In the genomic region with DNA sequence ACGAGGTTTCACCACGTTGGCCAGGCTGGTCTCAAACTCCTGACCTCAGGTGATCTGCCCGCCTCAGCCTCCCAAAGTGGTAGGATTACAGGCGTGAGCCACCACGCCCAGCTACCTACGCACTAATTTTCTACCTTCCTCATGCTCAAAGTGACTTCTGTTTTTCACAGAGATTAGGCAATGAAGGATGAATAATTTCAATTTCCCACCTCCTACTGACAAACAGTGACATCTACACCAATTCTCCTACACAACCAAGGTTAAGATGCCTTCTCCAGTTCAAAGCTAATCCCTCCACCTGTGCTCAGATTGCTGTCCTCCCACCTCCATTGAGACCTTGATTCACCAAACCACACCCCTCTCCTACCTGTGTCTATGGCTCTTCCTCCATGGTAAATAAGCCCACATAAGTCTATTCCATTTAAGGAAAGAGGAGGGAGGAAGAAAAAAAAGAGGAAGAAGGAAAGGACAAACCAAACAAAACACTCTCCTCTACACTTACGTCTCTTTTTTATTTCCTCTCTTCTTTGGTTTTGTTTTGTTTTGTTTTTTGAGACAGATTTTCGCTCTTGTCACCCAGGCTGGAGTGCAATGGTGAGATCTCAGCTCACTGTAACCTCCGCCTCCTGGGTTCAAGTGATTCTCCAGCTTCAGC, we compare ENCODE assay signal across 17 cellular contexts. TPM values are rescaled to one million over a fixed set of nuclear protein-coding genes. Genes with fewer than 3 reads are reported as not detected.
DNase-seq lines count a peak whose midpoint lies in the region; ATAC-seq, FAIRE-seq and TF ChIP-seq lines count a peak whose summit lies in the region.
"Had no signal": no experiment of that assay in that cellular context is flagged by ENCODE, and none has a peak within 500 bp of the region (broad histone marks: within the 10 kb centered on the region; RNA-seq: fewer than 3 reads in every experiment).

No MANE protein-coding gene starts in this region.

- H3K4me3 Mint-ChIP-seq in endothelial cell (ENCODE audit: unreplicated experiment) = no peak overlapping the region
- H3K4me3 Mint-ChIP-seq: endodermal cell had no signal

- H2BK5ac ChIP-seq in trophoblast cell (ENCODE audit: low read depth, low read length, poor library complexity) = no peak overlapping the region

- TF ChIP-seq POLR2A in right lobe of liver (IDR thresholded peaks at IDR 0.05) (no peak), HepG2 (IDR thresholded peaks at IDR 0.05; ENCODE audit: insufficient read depth in 1 of 2, low read depth in 2 of 2, low read length in 2 of 2) (no peak)

- FAIRE-seq in HepG2 (lab: Jason Lieb, UNC) = no peak
- FAIRE-seq: GM18507 had no signal

- H3K9me3 Mint-ChIP-seq in endothelial cell (ENCODE audit: unreplicated experiment) = no peaks in the 10 kb centered on the region
- H3K9me3 Mint-ChIP-seq: endodermal cell had no signal

- CTCF ChIA-PET in HepG2 (lab: Yijun Ruan, JAX; ENCODE audit: low intra/inter-chr PET ratio, low total read pairs) = no interaction called here

- H3K79me1 ChIP-seq in trophoblast cell (ENCODE audit: low read length) = no peaks in the 10 kb centered on the region

- H2AK5ac ChIP-seq in trophoblast cell (ENCODE audit: low read length) = no peak overlapping the region

- H3K36me3 ChIP-seq in right lobe of liver (no peaks in the 10 kb centered on the region), HepG2 (replicated peaks in 1 of 2; ENCODE audit: control insufficient read depth in 1 of 2, insufficient read depth in 2 of 2, low read length in 2 of 2) (no peaks in the 10 kb centered on the region), trophoblast cell (ENCODE audit: control insufficient read depth in 1 of 2, insufficient read depth in 2 of 2, low read length in 2 of 2) (no peaks in the 10 kb centered on the region)

- H2BK12ac ChIP-seq in trophoblast cell (ENCODE audit: low read length) = no peak overlapping the region

- H2AFZ ChIP-seq in HepG2 (ENCODE audit: low read length) (no peak overlapping the region), trophoblast cell (ENCODE audit: insufficient read depth, low read length, poor library complexity) (no peak overlapping the region)

- H4K20me1 ChIP-seq in HepG2 (ENCODE audit: insufficient read depth, low read length) = no peaks in the 10 kb centered on the region

- H3K27me3 ChIP-seq in right lobe of liver (no peaks in the 10 kb centered on the region), HepG2 (ENCODE audit: control insufficient read depth in 1 of 2, insufficient read depth in 2 of 2, low read length in 2 of 2) (no peaks in the 10 kb centered on the region; a peak in 1 of 5 replicates), trophoblast cell (ENCODE audit: insufficient read depth, low read length) (no peaks in the 10 kb centered on the region)

- DNase-seq in right lobe of liver = no peak
- no peak for DNase-seq in HepG2 (ENCODE audit: low spot score)
- DNase-seq in NOMO-1 treated with DMSO at 0.1 percent for 48 hours (lab: John Stamatoyannopoulos, UW; ENCODE audit: unreplicated experiment) = peak; percentile 78
- no peak for DNase-seq in endothelial cell (ENCODE audit: low spot score)
- no peak for DNase-seq in trophoblast cell
- DNase-seq: activated CD4-positive, alpha-beta T cell treated with anti-CD3 and anti-CD28 coated beads for 1 hour; activated CD8-positive, alpha-beta memory T cell treated with anti-CD3 and anti-CD28 coated beads, Interleukin-2, amount 50 U/mL, for 4 hours; activated naive CD4-positive, alpha-beta T cell; endodermal cell; NCI-H1417; T1000 had no signal

- POLR2A ChIA-PET in HepG2 (lab: Yijun Ruan, JAX) = interaction anchor here (0.6 to 2.4 kb wide), 3 partner anchors 16 to 82 kb away, joined by 3 to 7 read pairs (median 3); a partner anchor contains a TSS

- TF ChIP-seq RAD21 in HepG2 (CRISPR knock-in tag; IDR thresholded peaks at IDR 0.05) = no peak

- no peak for TF ChIP-seq EP300 in HepG2 (IDR thresholded peaks at IDR 0.05; ENCODE audit: low read depth in 2 of 2, low read length in 2 of 2)
- no peak for TF ChIP-seq EP300 in HepG2 (CRISPR knock-in tag; IDR thresholded peaks at IDR 0.05; ENCODE audit: borderline replicate concordance)

- peaks cover 6% of the 10 kb centered on the region for H3K4me1 Mint-ChIP-seq in endothelial cell (ENCODE audit: unreplicated experiment)

- no peak overlapping the region for H4K8ac ChIP-seq in trophoblast cell (ENCODE audit: low read depth, low read length)

- no peak overlapping the region for H4K12ac ChIP-seq in trophoblast cell (ENCODE audit: low read depth, low read length)

- H3K79me2 ChIP-seq in HepG2 (ENCODE audit: insufficient read depth, low read length) (peaks cover 6% of the 10 kb centered on the region), trophoblast cell (ENCODE audit: control insufficient read depth, insufficient read depth, low read length, poor library complexity) (no peaks in the 10 kb centered on the region)

- H3K27me3 Mint-ChIP-seq in endothelial cell (ENCODE audit: unreplicated experiment) = peaks cover 2% of the 10 kb centered on the region

- TF ChIP-seq CTCF in right lobe of liver (IDR thresholded peaks at IDR 0.05) = no peak
- no peak for TF ChIP-seq CTCF in HepG2 (CRISPR knock-in tag; IDR thresholded peaks at IDR 0.05)
- TF ChIP-seq CTCF in endothelial cell (IDR thresholded peaks at IDR 0.05; ENCODE audit: unreplicated experiment) = no peak

- ATAC-seq in right lobe of liver (no peak), HepG2 (no peak), HG02981 (IDR thresholded peaks at IDR 0.05; ENCODE audit: unreplicated experiment) (no peak), HG02798 (IDR thresholded peaks at IDR 0.05; ENCODE audit: poor library complexity, unreplicated experiment) (no peak)

- BruUV-seq in HepG2 (replicated peaks; lab: Mats Ljungman, UMichigan) = no TSS peak

- H3K9ac ChIP-seq in HepG2 (ENCODE audit: insufficient read depth, low read depth, low read length) = no peak overlapping the region
- no peak overlapping the region for H3K9ac ChIP-seq in trophoblast cell (ENCODE audit: low read length)

- in situ Hi-C loops in HepG2 (cut with HindIII; ENCODE audit: extremely low pct_ligation_motif_present, low pct_unique_long_range_greater_than_20kb) = no loop called here

- WGBS in right lobe of liver (ENCODE audit: insufficient coverage, low coverage, low lambda C conversion rate, missing lambda C conversion rate) = 80% methylated on average over 9 of the region's 9 CpGs
- WGBS in HepG2 (ENCODE audit: low lambda C conversion rate) = 91% methylated on average over 9 of the region's 9 CpGs
- WGBS in trophoblast cell (ENCODE audit: extremely low coverage, insufficient coverage, insufficient read length) = no CpG with 5 or more reads among the region's 9 CpGs

- no peak overlapping the region for H2BK120ac ChIP-seq in trophoblast cell (ENCODE audit: insufficient read depth, low read length, poor library complexity)

- no peak overlapping the region for H3K4me3 ChIP-seq in right lobe of liver
- H3K4me3 ChIP-seq in HepG2 (replicated peaks in 1 of 3; ENCODE audit: insufficient read depth in 1 of 3, low read depth in 2 of 3, low read length in 3 of 3) = no peak overlapping the region
- no peak overlapping the region for H3K4me3 ChIP-seq in trophoblast cell (ENCODE audit: low read depth, low read length)

- no peak overlapping the region for H3K14ac ChIP-seq in trophoblast cell (ENCODE audit: low read length)

- H3K23ac ChIP-seq in trophoblast cell (ENCODE audit: low read length) = no peak overlapping the region

- H3K27ac ChIP-seq in right lobe of liver (peak overlapping the region in 2 of 3 donors; percentile 33 to 47), HepG2 (ENCODE audit: extremely low read length, insufficient read depth, low read length) (no peak overlapping the region), trophoblast cell (ENCODE audit: low read depth, low read length) (no peak overlapping the region)

- no peak overlapping the region for H3K18ac ChIP-seq in trophoblast cell (ENCODE audit: low read length)

- peak overlapping the region; percentile 50 for H3K27ac Mint-ChIP-seq in endothelial cell (ENCODE audit: unreplicated experiment)
- H3K27ac Mint-ChIP-seq: endodermal cell had no signal

- no peaks in the 10 kb centered on the region for H3K36me3 Mint-ChIP-seq in endothelial cell (ENCODE audit: low read depth, unreplicated experiment)

- H3K4me1 ChIP-seq in right lobe of liver (peaks cover 0 to 32% (median 13%) of the 10 kb centered on the region in 4 donors), HepG2 (ENCODE audit: insufficient read depth, low read length) (peaks cover 57% of the 10 kb centered on the region), trophoblast cell (ENCODE audit: control insufficient read depth in 1 of 2, insufficient read depth in 2 of 2, low read length in 2 of 2) (peaks cover 0 to 2% of the 10 kb centered on the region in 2 experiments)

- intact Hi-C loops in right lobe of liver (cut with DNase I) = no loop called here
- intact Hi-C loops in HepG2 (cut with micrococcal nuclease; ENCODE audit: unreplicated experiment) = no loop called here

- no peak overlapping the region for H4K91ac ChIP-seq in trophoblast cell (ENCODE audit: low read depth, low read length)

- no peak overlapping the region for H3K4me2 ChIP-seq in HepG2 (ENCODE audit: low read depth, low read length)
- no peak overlapping the region for H3K4me2 ChIP-seq in trophoblast cell (ENCODE audit: low read length)

- no peak overlapping the region for H3K4ac ChIP-seq in trophoblast cell (ENCODE audit: low read depth, low read length)

- no peaks in the 10 kb centered on the region for H3K9me3 ChIP-seq in right lobe of liver
- no peaks in the 10 kb centered on the region for H3K9me3 ChIP-seq in HepG2 (ENCODE audit: low read length)
- H3K9me3 ChIP-seq in trophoblast cell (ENCODE audit: insufficient read depth, low read depth, low read length) = peaks cover 4% of the 10 kb centered on the region

RNA-seq across cellular contexts. Expression of a gene that starts 5.5 kb away (rescaled TPM):
- total RNA-seq in right lobe of liver = 10 to 100 TPM in 5 of 6 experiments, 1 to 10 TPM in 1; 10.0 to 21.1 (median 16.2) TPM
- 20.2 and 25.1 TPM in 2 replicates for total RNA-seq in HepG2 (2016; rRNA removed; fragmentation: Illumina TruSeq; extraction: Trizol)
- total RNA-seq in HepG2 (2016; cell fraction: cytosol; rRNA removed; fragmentation: Illumina TruSeq; extraction: Trizol; ENCODE audit: low read depth) = 3.6 and 4.5 TPM in 2 replicates
- total RNA-seq in HepG2 (2016; cell fraction: insoluble cytoplasmic fraction; rRNA removed; fragmentation: Illumina TruSeq; extraction: Trizol) = 20.3 and 31.3 TPM in 2 replicates
- total RNA-seq in HepG2 (2016; cell fraction: membrane; rRNA removed; fragmentation: Illumina TruSeq; extraction: Trizol) = 6.8 and 9.9 TPM in 2 replicates
- 7.9 and 8.0 TPM in 2 replicates for total RNA-seq in HepG2 (2016; cell fraction: nucleus; rRNA removed; fragmentation: Illumina TruSeq; extraction: Trizol)
- 36.2 and 39.0 TPM in 2 replicates for polyA plus RNA-seq in HepG2 (2011; rRNA removed)
- 34.0 and 41.9 TPM in 2 replicates for polyA plus RNA-seq in HepG2 (2011; cell fraction: cytosol; rRNA removed)
- 23.2 and 26.5 TPM in 2 replicates for polyA plus RNA-seq in HepG2 (2011; cell fraction: nucleus; rRNA removed)
- polyA plus RNA-seq in HepG2 (2012) = 23.6 and 23.7 TPM in 2 replicates
- 4.5 and 4.8 TPM in 2 replicates for polyA plus RNA-seq in HepG2 (2016; cell fraction: cytosol; fragmentation: Illumina TruSeq; extraction: Trizol; ENCODE audit: low read depth)
- polyA plus RNA-seq in HepG2 (2016; cell fraction: insoluble cytoplasmic fraction; fragmentation: Illumina TruSeq; extraction: Trizol; ENCODE audit: low read depth) = 34.8 and 37.3 TPM in 2 replicates
- polyA plus RNA-seq in HepG2 (2016; cell fraction: membrane; fragmentation: Illumina TruSeq; extraction: Trizol; ENCODE audit: low read depth) = 7.4 and 8.2 TPM in 2 replicates
- 23.5 and 24.2 TPM in 2 replicates for polyA plus RNA-seq in HepG2 (2016; cell fraction: nucleus; fragmentation: Illumina TruSeq; extraction: Trizol; ENCODE audit: insufficient read depth, low read depth)
- 12.0 and 42.0 TPM in 2 replicates for polyA minus RNA-seq in HepG2 (2011; rRNA and poly(A)+ RNA removed; ENCODE audit: low replicate concordance)
- polyA minus RNA-seq in HepG2 (2011; cell fraction: cytosol; rRNA and poly(A)+ RNA removed) = 9.0 and 13.7 TPM in 2 replicates
- 8.0 and 9.3 TPM in 2 replicates for polyA minus RNA-seq in HepG2 (2011; cell fraction: nucleus; rRNA and poly(A)+ RNA removed)
- total RNA-seq in endothelial cell (ENCODE audit: unreplicated experiment) = 10.5 TPM
- polyA plus RNA-seq in trophoblast cell (2013) = 20.5 and 21.8 TPM in 2 replicates

RNA-seq across cellular contexts. Expression of a gene that starts 13.9 kb away (rescaled TPM):
- total RNA-seq in right lobe of liver = 1 to 10 TPM in 5 of 6 experiments, under 1 TPM in 1; 0.70 to 6.5 (median 1.9) TPM
- total RNA-seq in HepG2 (2016; rRNA removed; fragmentation: Illumina TruSeq; extraction: Trizol) = 0.15 and 0.24 TPM in 2 replicates
- total RNA-seq in HepG2 (2016; cell fraction: cytosol; rRNA removed; fragmentation: Illumina TruSeq; extraction: Trizol; ENCODE audit: low read depth) = not detected in 2 replicates
- total RNA-seq in HepG2 (2016; cell fraction: insoluble cytoplasmic fraction; rRNA removed; fragmentation: Illumina TruSeq; extraction: Trizol) = 0.16 and 0.39 TPM in 2 replicates
- total RNA-seq in HepG2 (2016; cell fraction: membrane; rRNA removed; fragmentation: Illumina TruSeq; extraction: Trizol) = 0.10 and 0.12 TPM in 2 replicates
- total RNA-seq in HepG2 (2016; cell fraction: nucleus; rRNA removed; fragmentation: Illumina TruSeq; extraction: Trizol) = 0.38 and 0.43 TPM in 2 replicates
- 2.7 and 3.6 TPM in 2 replicates for polyA plus RNA-seq in HepG2 (2011; rRNA removed)
- 1.5 and 1.7 TPM in 2 replicates for polyA plus RNA-seq in HepG2 (2011; cell fraction: cytosol; rRNA removed)
- polyA plus RNA-seq in HepG2 (2011; cell fraction: nucleus; rRNA removed) = 14.3 and 15.2 TPM in 2 replicates
- 2.0 and 2.7 TPM in 2 replicates for polyA plus RNA-seq in HepG2 (2012)
- polyA plus RNA-seq in HepG2 (2016; cell fraction: cytosol; fragmentation: Illumina TruSeq; extraction: Trizol; ENCODE audit: low read depth) = 0.16 and 0.17 TPM in 2 replicates
- polyA plus RNA-seq in HepG2 (2016; cell fraction: insoluble cytoplasmic fraction; fragmentation: Illumina TruSeq; extraction: Trizol; ENCODE audit: low read depth) = 0.28 and 0.33 TPM in 2 replicates
- polyA plus RNA-seq in HepG2 (2016; cell fraction: membrane; fragmentation: Illumina TruSeq; extraction: Trizol; ENCODE audit: low read depth) = 0.27 and 0.44 TPM in 2 replicates
- 0.75 and 1.6 TPM in 2 replicates for polyA plus RNA-seq in HepG2 (2016; cell fraction: nucleus; fragmentation: Illumina TruSeq; extraction: Trizol; ENCODE audit: insufficient read depth, low read depth)
- 0.07 and 2.5 TPM in 2 replicates for polyA minus RNA-seq in HepG2 (2011; rRNA and poly(A)+ RNA removed; ENCODE audit: low replicate concordance)
- polyA minus RNA-seq in HepG2 (2011; cell fraction: cytosol; rRNA and poly(A)+ RNA removed) = 0.53 and 0.79 TPM in 2 replicates
- polyA minus RNA-seq in HepG2 (2011; cell fraction: nucleus; rRNA and poly(A)+ RNA removed) = 1.5 and 2.7 TPM in 2 replicates
- total RNA-seq in endothelial cell (ENCODE audit: unreplicated experiment) = not detected
- polyA plus RNA-seq in trophoblast cell (2013) = 0.01 and 0.03 TPM in 2 replicates
- total RNA-seq: Daoy, endodermal cell, HT1080, SK-MEL-5 had no signal

RNA-seq across cellular contexts. Expression of a gene that starts 14.0 kb away (rescaled TPM):
- total RNA-seq in right lobe of liver (10 to 100 TPM; 13.3 to 69.6 (median 31.3) TPM), HepG2 (2016; rRNA removed; fragmentation: Illumina TruSeq; extraction: Trizol) (5.4 and 9.4 TPM in 2 replicates), endothelial cell (ENCODE audit: unreplicated experiment) (0.13 TPM)
- total RNA-seq in HepG2 (2016; cell fraction: cytosol; rRNA removed; fragmentation: Illumina TruSeq; extraction: Trizol; ENCODE audit: low read depth) = 5.4 and 8.2 TPM in 2 replicates
- total RNA-seq in HepG2 (2016; cell fraction: insoluble cytoplasmic fraction; rRNA removed; fragmentation: Illumina TruSeq; extraction: Trizol) = 5.6 and 11.1 TPM in 2 replicates
- total RNA-seq in HepG2 (2016; cell fraction: membrane; rRNA removed; fragmentation: Illumina TruSeq; extraction: Trizol) = 12.1 and 12.5 TPM in 2 replicates
- total RNA-seq in HepG2 (2016; cell fraction: nucleus; rRNA removed; fragmentation: Illumina TruSeq; extraction: Trizol) = 7.9 and 8.2 TPM in 2 replicates
- 101 and 142 TPM in 2 replicates for polyA plus RNA-seq in HepG2 (2011; rRNA removed)
- 89.5 and 125 TPM in 2 replicates for polyA plus RNA-seq in HepG2 (2011; cell fraction: cytosol; rRNA removed)
- polyA plus RNA-seq in HepG2 (2011; cell fraction: nucleus; rRNA removed) = 24.7 and 41.2 TPM in 2 replicates
- 81.6 and 102 TPM in 2 replicates for polyA plus RNA-seq in HepG2 (2012)
- 18.9 and 20.3 TPM in 2 replicates for polyA plus RNA-seq in HepG2 (2016; cell fraction: cytosol; fragmentation: Illumina TruSeq; extraction: Trizol; ENCODE audit: low read depth)
- 20.4 and 22.7 TPM in 2 replicates for polyA plus RNA-seq in HepG2 (2016; cell fraction: insoluble cytoplasmic fraction; fragmentation: Illumina TruSeq; extraction: Trizol; ENCODE audit: low read depth)
- 28.0 and 31.1 TPM in 2 replicates for polyA plus RNA-seq in HepG2 (2016; cell fraction: membrane; fragmentation: Illumina TruSeq; extraction: Trizol; ENCODE audit: low read depth)
- polyA plus RNA-seq in HepG2 (2016; cell fraction: nucleus; fragmentation: Illumina TruSeq; extraction: Trizol; ENCODE audit: insufficient read depth, low read depth) = 27.8 and 36.4 TPM in 2 replicates
- 7.1 and 65.0 TPM in 2 replicates for polyA minus RNA-seq in HepG2 (2011; rRNA and poly(A)+ RNA removed; ENCODE audit: low replicate concordance)
- polyA minus RNA-seq in HepG2 (2011; cell fraction: cytosol; rRNA and poly(A)+ RNA removed) = 41.8 and 54.5 TPM in 2 replicates
- polyA minus RNA-seq in HepG2 (2011; cell fraction: nucleus; rRNA and poly(A)+ RNA removed) = 9.3 and 13.4 TPM in 2 replicates
- polyA plus RNA-seq in trophoblast cell (2013) = 1.4 and 2.1 TPM in 2 replicates

RNA-seq across cellular contexts. Expression of a gene that starts 15.3 kb away (rescaled TPM):
- total RNA-seq in right lobe of liver = 10 to 100 TPM; 18.2 to 38.6 (median 23.9) TPM
- 15.5 and 21.5 TPM in 2 replicates for total RNA-seq in HepG2 (2016; rRNA removed; fragmentation: Illumina TruSeq; extraction: Trizol)
- 26.6 and 31.6 TPM in 2 replicates for total RNA-seq in HepG2 (2016; cell fraction: cytosol; rRNA removed; fragmentation: Illumina TruSeq; extraction: Trizol; ENCODE audit: low read depth)
- total RNA-seq in HepG2 (2016; cell fraction: insoluble cytoplasmic fraction; rRNA removed; fragmentation: Illumina TruSeq; extraction: Trizol) = 11.0 and 21.7 TPM in 2 replicates
- 39.2 and 42.1 TPM in 2 replicates for total RNA-seq in HepG2 (2016; cell fraction: membrane; rRNA removed; fragmentation: Illumina TruSeq; extraction: Trizol)
- 14.4 and 14.9 TPM in 2 replicates for total RNA-seq in HepG2 (2016; cell fraction: nucleus; rRNA removed; fragmentation: Illumina TruSeq; extraction: Trizol)
- 49.2 and 58.4 TPM in 2 replicates for polyA plus RNA-seq in HepG2 (2011; rRNA removed)
- 39.2 and 47.6 TPM in 2 replicates for polyA plus RNA-seq in HepG2 (2011; cell fraction: cytosol; rRNA removed)
- 125 and 127 TPM in 2 replicates for polyA plus RNA-seq in HepG2 (2011; cell fraction: nucleus; rRNA removed)
- polyA plus RNA-seq in HepG2 (2012) = 56.5 and 69.1 TPM in 2 replicates
- polyA plus RNA-seq in HepG2 (2016; cell fraction: cytosol; fragmentation: Illumina TruSeq; extraction: Trizol; ENCODE audit: low read depth) = 73.1 and 77.8 TPM in 2 replicates
- polyA plus RNA-seq in HepG2 (2016; cell fraction: insoluble cytoplasmic fraction; fragmentation: Illumina TruSeq; extraction: Trizol; ENCODE audit: low read depth) = 31.2 and 37.0 TPM in 2 replicates
- polyA plus RNA-seq in HepG2 (2016; cell fraction: membrane; fragmentation: Illumina TruSeq; extraction: Trizol; ENCODE audit: low read depth) = 82.8 and 84.1 TPM in 2 replicates
- polyA plus RNA-seq in HepG2 (2016; cell fraction: nucleus; fragmentation: Illumina TruSeq; extraction: Trizol; ENCODE audit: insufficient read depth, low read depth) = 77.0 and 85.1 TPM in 2 replicates
- polyA minus RNA-seq in HepG2 (2011; rRNA and poly(A)+ RNA removed; ENCODE audit: low replicate concordance) = 30.3 and 32.9 TPM in 2 replicates
- 17.3 and 18.1 TPM in 2 replicates for polyA minus RNA-seq in HepG2 (2011; cell fraction: cytosol; rRNA and poly(A)+ RNA removed)
- polyA minus RNA-seq in HepG2 (2011; cell fraction: nucleus; rRNA and poly(A)+ RNA removed) = 19.2 and 23.5 TPM in 2 replicates
- 51.1 TPM for total RNA-seq in endothelial cell (ENCODE audit: unreplicated experiment)
- 10.9 and 11.4 TPM in 2 replicates for polyA plus RNA-seq in trophoblast cell (2013)

RNA-seq across cellular contexts. Expression of a gene that starts 21.8 kb away (rescaled TPM):
- total RNA-seq in right lobe of liver (10 to 100 TPM; 11.5 to 22.2 (median 16.1) TPM), HepG2 (2016; rRNA removed; fragmentation: Illumina TruSeq; extraction: Trizol) (27.8 and 33.2 TPM in 2 replicates), endothelial cell (ENCODE audit: unreplicated experiment) (118 TPM)
- total RNA-seq in HepG2 (2016; cell fraction: cytosol; rRNA removed; fragmentation: Illumina TruSeq; extraction: Trizol; ENCODE audit: low read depth) = 8.6 and 9.3 TPM in 2 replicates
- total RNA-seq in HepG2 (2016; cell fraction: insoluble cytoplasmic fraction; rRNA removed; fragmentation: Illumina TruSeq; extraction: Trizol) = 29.7 and 32.3 TPM in 2 replicates
- total RNA-seq in HepG2 (2016; cell fraction: membrane; rRNA removed; fragmentation: Illumina TruSeq; extraction: Trizol) = 8.2 and 11.4 TPM in 2 replicates
- total RNA-seq in HepG2 (2016; cell fraction: nucleus; rRNA removed; fragmentation: Illumina TruSeq; extraction: Trizol) = 38.3 and 51.4 TPM in 2 replicates
- polyA plus RNA-seq in HepG2 (2011; rRNA removed) = 14.9 and 22.5 TPM in 2 replicates
- polyA plus RNA-seq in HepG2 (2011; cell fraction: cytosol; rRNA removed) = 4.3 and 5.4 TPM in 2 replicates
- 83.8 and 108 TPM in 2 replicates for polyA plus RNA-seq in HepG2 (2011; cell fraction: nucleus; rRNA removed)
- polyA plus RNA-seq in HepG2 (2012) = 32.3 and 36.6 TPM in 2 replicates
- polyA plus RNA-seq in HepG2 (2016; cell fraction: cytosol; fragmentation: Illumina TruSeq; extraction: Trizol; ENCODE audit: low read depth) = 1.4 and 1.8 TPM in 2 replicates
- 18.5 and 30.6 TPM in 2 replicates for polyA plus RNA-seq in HepG2 (2016; cell fraction: insoluble cytoplasmic fraction; fragmentation: Illumina TruSeq; extraction: Trizol; ENCODE audit: low read depth)
- 3.5 and 4.7 TPM in 2 replicates for polyA plus RNA-seq in HepG2 (2016; cell fraction: membrane; fragmentation: Illumina TruSeq; extraction: Trizol; ENCODE audit: low read depth)
- polyA plus RNA-seq in HepG2 (2016; cell fraction: nucleus; fragmentation: Illumina TruSeq; extraction: Trizol; ENCODE audit: insufficient read depth, low read depth) = 96.8 and 111 TPM in 2 replicates
- 69.8 and 87.2 TPM in 2 replicates for polyA minus RNA-seq in HepG2 (2011; rRNA and poly(A)+ RNA removed; ENCODE audit: low replicate concordance)
- polyA minus RNA-seq in HepG2 (2011; cell fraction: cytosol; rRNA and poly(A)+ RNA removed) = 14.3 and 16.8 TPM in 2 replicates
- 39.3 and 65.8 TPM in 2 replicates for polyA minus RNA-seq in HepG2 (2011; cell fraction: nucleus; rRNA and poly(A)+ RNA removed)
- 32.6 and 34.8 TPM in 2 replicates for polyA plus RNA-seq in trophoblast cell (2013)

Comparison
In these comparisons a context has a peak if more than half of its experiments do, and no peak if none do; other contexts are left out.
1. H3K27ac ChIP-seq: peak in right lobe of liver (2 of 3); none in HepG2 (single experiment) and trophoblast cell (single experiment).